In genomic region chr20:57774111-57774880, GRCh38 we compare ENCODE assay signal across 21 cellular contexts.
"Had no signal": no experiment of that assay in that cellular context is flagged by ENCODE, and none has a peak within 500 bp of the region (broad histone marks: within the 10 kb centered on the region; RNA-seq: fewer than 3 reads in every experiment).

No MANE protein-coding gene starts in this region.

- H3K4me1 ChIP-seq: ascending aorta, heart right ventricle, stomach had no signal

- H3K36me3 ChIP-seq: ascending aorta, heart right ventricle, left lung, ovary, stomach, tibial artery had no signal

- H3K27me3 ChIP-seq: ascending aorta, left lung, ovary, tibial artery had no signal

- DNase-seq: activated CD4-positive, alpha-beta T cell treated with anti-CD3 and anti-CD28 coated beads for 4 hours; activated CD4-positive, alpha-beta T cell treated with anti-CD3 and anti-CD28 coated beads, Interleukin-2, amount 50 U/mL, for 4 hours; activated naive CD4-positive, alpha-beta T cell treated with anti-CD3 and anti-CD28 coated beads for 36 hours; activated naive CD8-positive, alpha-beta T cell treated with anti-CD3 and anti-CD28 coated beads, Interleukin-2, amount 10 ng/mL, durations not matched to agents 7 days and 5 days; activated T-cell treated with anti-CD3 and anti-CD28 coated beads for 4 hours; activated T-cell treated with anti-CD3 and anti-CD28 coated beads, Interleukin-2, amount 50 U/mL, for 72 hours; foreskin keratinocyte; heart right ventricle; naive B cell; nephron progenitor cell; retina; stimulated activated CD4-positive, alpha-beta T cell treated with anti-CD3 and anti-CD28 coated beads, Interleukin-15, amount 100 ng/mL, for 24 hours; stimulated activated CD4-positive, alpha-beta T cell treated with anti-CD3 and anti-CD28 coated beads, Interleukin-2, amount 100 ng/mL, for 24 hours; stimulated activated naive B cell treated with anti-CD40 and anti-IgM and Interleukin-4, amounts not matched to agents 10 μg/mL and 1 μg/mL and 100 μg/mL, for 72 hours; stomach; T-helper 1 cell; tibial artery had no signal

- H3K27ac ChIP-seq: ascending aorta, foreskin keratinocyte, heart right ventricle, left lung, ovary, stomach, tibial artery had no signal

- H3K9me3 ChIP-seq: ascending aorta, heart right ventricle, left lung, ovary, stomach, tibial artery had no signal

- H3K4me3 ChIP-seq: ascending aorta, heart right ventricle, left lung, lung, ovary, stomach, tibial artery had no signal
